In the genomic region with DNA sequence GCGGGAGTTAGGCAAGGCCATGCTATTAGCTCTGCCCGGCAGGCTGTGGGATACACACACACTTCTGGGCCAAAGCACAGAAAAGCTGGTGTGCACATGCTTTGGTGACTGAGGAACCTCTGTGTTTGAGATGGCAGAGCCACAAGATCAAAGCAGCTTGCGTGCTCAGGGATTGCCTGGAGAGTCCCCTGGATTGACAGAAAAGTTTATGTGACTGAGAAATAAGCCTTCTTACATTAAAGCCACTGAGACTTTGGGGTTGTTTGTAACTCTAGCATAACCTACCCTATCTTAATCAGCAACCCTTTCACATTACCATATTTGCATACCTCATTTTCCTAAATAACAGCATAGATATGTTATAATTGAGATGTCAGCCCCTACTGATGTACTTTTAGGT, we compare ENCODE assay signal across 20 cellular contexts.
DNase-seq lines count a peak whose midpoint lies in the region; ATAC-seq, FAIRE-seq and TF ChIP-seq lines count a peak whose summit lies in the region.
"Had no signal": no experiment of that assay in that cellular context is flagged by ENCODE, and none has a peak within 500 bp of the region (broad histone marks: within the 10 kb centered on the region; RNA-seq: fewer than 3 reads in every experiment).

No MANE protein-coding gene starts in this region.

- H3K36me3 Mint-ChIP-seq in astrocyte (ENCODE audit: low read depth, unreplicated experiment) = no peaks in the 10 kb centered on the region
- H3K36me3 Mint-ChIP-seq: CD14-positive monocyte had no signal

- TF ChIP-seq EP300 in suprapubic skin (IDR thresholded peaks at IDR 0.05) = no peak

- H3K36me3 ChIP-seq in astrocyte (ENCODE audit: insufficient read depth, low read length) (no peaks in the 10 kb centered on the region), suprapubic skin (no peaks in the 10 kb centered on the region)
- H3K36me3 ChIP-seq: HAP-1, Peyer's patch had no signal

- 84% methylated on average over 3 of the region's 3 CpGs for WGBS in suprapubic skin

- DNase-seq in AG10803 (ENCODE audit: low read depth) = peak; percentile 60
- DNase-seq in GM19239 (ENCODE audit: insufficient read length, low spot score) = no peak
- DNase-seq in astrocyte (ENCODE audit: low read depth) = no peak
- no peak for DNase-seq in left colon
- no peak for DNase-seq in suprapubic skin (ENCODE audit: low spot score in 2 of 2)
- DNase-seq: DMS153, NCI-H1417 treated with DMSO at 0.1 percent for 48 hours, NCI-H2029, NCI-H2171 treated with DMSO at 0.1 percent for 48 hours, NCI-H510A, Peyer's patch, Right ventricle myocardium superior had no signal

- H3K4me3 Mint-ChIP-seq in astrocyte (ENCODE audit: unreplicated experiment) = no peak overlapping the region
- H3K4me3 Mint-ChIP-seq: CD14-positive monocyte had no signal

- H3K27me3 Mint-ChIP-seq in astrocyte (ENCODE audit: low read depth, unreplicated experiment) = no peaks in the 10 kb centered on the region

- peak overlapping the region; percentile 18 for H3K27ac Mint-ChIP-seq in astrocyte (ENCODE audit: unreplicated experiment)
- H3K27ac Mint-ChIP-seq: CD14-positive monocyte had no signal

- TF ChIP-seq POLR2A in suprapubic skin (IDR thresholded peaks at IDR 0.05) = no peak

- peak; percentile 11 for FAIRE-seq in GM19239 (lab: Jason Lieb, UNC)
- no peak for FAIRE-seq in astrocyte (lab: Jason Lieb, UNC)
- FAIRE-seq: HTR-8/SVneo, K562 had no signal

- no peaks in the 10 kb centered on the region for H3K9me3 ChIP-seq in astrocyte (ENCODE audit: insufficient read depth, low read depth, low read length)
- no peaks in the 10 kb centered on the region for H3K9me3 ChIP-seq in suprapubic skin
- H3K9me3 ChIP-seq: HAP-1, Peyer's patch had no signal

- H3K4me3 ChIP-seq in AG10803 (ENCODE audit: low read length) (no peak overlapping the region), astrocyte (ENCODE audit: insufficient read depth, low read depth, low read length) (no peak overlapping the region), suprapubic skin (no peak overlapping the region)
- H3K4me3 ChIP-seq: HAP-1, K562, Peyer's patch, SK-N-MC had no signal

- H3K9ac ChIP-seq in astrocyte (ENCODE audit: low read length) = no peak overlapping the region

- no peak overlapping the region for H2AFZ ChIP-seq in astrocyte (ENCODE audit: low read depth, low read length)

- no peaks in the 10 kb centered on the region for H4K20me1 ChIP-seq in astrocyte (ENCODE audit: insufficient read depth, low read length)

- H3K4me2 ChIP-seq in astrocyte (ENCODE audit: low read length) = no peak overlapping the region

- no peaks in the 10 kb centered on the region for H3K79me2 ChIP-seq in astrocyte (ENCODE audit: insufficient read depth, low read length)

- H3K4me1 Mint-ChIP-seq in astrocyte (ENCODE audit: low read depth, unreplicated experiment) = peaks cover 10% of the 10 kb centered on the region

- intact Hi-C loops in left colon (cut with DNase I, micrococcal nuclease) = no loop called here

- H3K27me3 ChIP-seq in astrocyte (ENCODE audit: insufficient read depth, low read length) (no peaks in the 10 kb centered on the region), suprapubic skin (no peaks in the 10 kb centered on the region)
- H3K27me3 ChIP-seq: Peyer's patch had no signal

- ATAC-seq in left colon = peak; percentile 12
- ATAC-seq in HG03045 (IDR thresholded peaks at IDR 0.05; ENCODE audit: unreplicated experiment) = no peak
- no peak for ATAC-seq in GM18519 (IDR thresholded peaks at IDR 0.05; ENCODE audit: low FRiP score, unreplicated experiment)
- ATAC-seq: K562 had no signal

- TF ChIP-seq CTCF in AG10803 (conservative IDR thresholded peaks at IDR 0.05; ENCODE audit: low read length) (no peak), astrocyte (IDR thresholded peaks at IDR 0.05; ENCODE audit: insufficient read depth, low read depth, low read length) (no peak), suprapubic skin (IDR thresholded peaks at IDR 0.05) (no peak)

- H3K4me1 ChIP-seq in astrocyte (ENCODE audit: insufficient read depth, low read length) (no peaks in the 10 kb centered on the region), suprapubic skin (peaks cover 19% of the 10 kb centered on the region)
- H3K4me1 ChIP-seq: HAP-1, Peyer's patch had no signal

- no peaks in the 10 kb centered on the region for H3K9me3 Mint-ChIP-seq in astrocyte (ENCODE audit: unreplicated experiment)
- H3K9me3 Mint-ChIP-seq: CD14-positive monocyte had no signal

- H3K27ac ChIP-seq in astrocyte (ENCODE audit: low read depth, low read length) = no peak overlapping the region
- H3K27ac ChIP-seq in suprapubic skin = no peak overlapping the region
- H3K27ac ChIP-seq: HL-60, Peyer's patch, SK-N-MC had no signal
